ENCODE assay signal across 27 cellular contexts in the genomic region with DNA sequence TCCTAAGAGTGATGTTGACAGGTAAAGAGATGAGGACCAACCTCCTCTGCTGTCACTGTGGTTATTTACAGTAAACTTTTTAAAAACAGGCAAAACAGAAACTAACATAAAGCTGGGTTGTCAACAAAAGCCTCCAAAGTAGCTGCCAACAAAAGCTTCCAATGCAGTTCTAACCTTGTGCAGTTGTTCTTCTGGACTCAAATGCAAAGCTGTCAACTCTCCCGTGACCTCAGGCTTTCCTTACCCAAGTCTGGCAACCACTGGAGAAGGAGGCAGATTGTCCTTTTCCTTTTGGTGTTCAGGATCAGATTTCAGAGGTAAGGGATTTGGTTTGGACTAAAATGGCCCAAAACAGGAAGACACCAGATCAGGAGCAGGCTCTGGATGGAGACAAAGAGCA.
DNase-seq lines count a peak whose midpoint lies in the region; ATAC-seq and TF ChIP-seq lines count a peak whose summit lies in the region.
"Had no signal": no experiment of that assay in that cellular context is flagged by ENCODE, and none has a peak within 500 bp of the region (broad histone marks: within the 10 kb centered on the region; RNA-seq: fewer than 3 reads in every experiment).

No MANE protein-coding gene starts in this region.

- H3K9me3 Mint-ChIP-seq in natural killer cell (no peaks in the 10 kb centered on the region), nephron (no peaks in the 10 kb centered on the region)
- H3K9me3 Mint-ChIP-seq in natural killer cell treated with Interleukin-12 subunit alpha and Interleukin-12 subunit beta and Interleukin-15 and Interleukin-18, amount 100 ng/mL, for 72 hours: no peaks in the 10 kb centered on the region
- H3K9me3 Mint-ChIP-seq in activated CD8-positive, alpha-beta T cell treated with anti-CD3 and anti-CD28 coated beads for 36 hours: no peaks in the 10 kb centered on the region
- H3K9me3 Mint-ChIP-seq: activated naive CD4-positive, alpha-beta T cell treated with anti-CD3 and anti-CD28 coated beads, Interleukin-2, amount 10 ng/mL, durations not matched to agents 7 days and 5 days; CD8-positive, alpha-beta T cell; T-cell had no signal

- ATAC-seq in natural killer cell: peak in 1 of 3 donors; percentile 19
- no peak for ATAC-seq in natural killer cell treated with Interleukin-12 subunit alpha and Interleukin-12 subunit beta and Interleukin-15 and Interleukin-18, amount 100 ng/mL, for 72 hours
- ATAC-seq in GM18870 (IDR thresholded peaks at IDR 0.05; ENCODE audit: unreplicated experiment): no peak
- ATAC-seq in GM18858 (IDR thresholded peaks at IDR 0.05; ENCODE audit: unreplicated experiment): no peak
- ATAC-seq in activated CD8-positive, alpha-beta T cell treated with anti-CD3 and anti-CD28 coated beads for 36 hours: no peak
- ATAC-seq: activated CD8-positive, alpha-beta memory T cell treated with anti-CD3 and anti-CD28 coated beads, Interleukin-2, amount 10 ng/mL, durations not matched to agents 7 days and 5 days; CD8-positive, alpha-beta T cell; left colon; T-cell had no signal

- DNase-seq in natural killer cell (no peak), fibroblast of villous mesenchyme (ENCODE audit: low read depth) (peak; percentile 54), pons (ENCODE audit: low spot score) (no peak)
- DNase-seq in natural killer cell treated with Interleukin-12 subunit alpha and Interleukin-12 subunit beta and Interleukin-15 and Interleukin-18, amount 100 ng/mL, for 72 hours (ENCODE audit: low spot score): no peak
- DNase-seq in activated CD8-positive, alpha-beta T cell treated with anti-CD3 and anti-CD28 coated beads for 36 hours: no peak
- DNase-seq: 8988T; activated CD4-positive, alpha-beta T cell treated with anti-CD3 and anti-CD28 coated beads for 48 hours; activated CD8-positive, alpha-beta memory T cell treated with anti-CD3 and anti-CD28 coated beads, Interleukin-2, amount 10 ng/mL, durations not matched to agents 7 days and 5 days; activated naive CD4-positive, alpha-beta T cell treated with anti-CD3 and anti-CD28 coated beads, Interleukin-2, amount 10 ng/mL, durations not matched to agents 7 days and 5 days; AML-193; aorta; CD8-positive, alpha-beta T cell; central memory CD4-positive, alpha-beta T cell; DMS53; GDM1; glutamatergic neuron; left colon; midbrain; NCI-H1930; stimulated activated CD4-positive, alpha-beta T cell treated with anti-CD3 and anti-CD28 coated beads, Interleukin-4, amount 100 ng/mL, for 1 hour; stimulated activated naive CD4-positive, alpha-beta T cell treated with Interleukin-2 at 50 U/mL for 16 hours; T-cell had no signal

- H3K27ac Mint-ChIP-seq in natural killer cell (peak overlapping the region; percentile 79 to 86), nephron (peak overlapping the region in 2 of 3 experiments; percentile 45 to 90)
- peak overlapping the region in 1 of 2 donors; percentile 52 for H3K27ac Mint-ChIP-seq in natural killer cell treated with Interleukin-12 subunit alpha and Interleukin-12 subunit beta and Interleukin-15 and Interleukin-18, amount 100 ng/mL, for 72 hours
- no peak overlapping the region for H3K27ac Mint-ChIP-seq in activated CD8-positive, alpha-beta T cell treated with anti-CD3 and anti-CD28 coated beads for 36 hours
- H3K27ac Mint-ChIP-seq: activated CD8-positive, alpha-beta memory T cell treated with anti-CD3 and anti-CD28 coated beads, Interleukin-2, amount 10 ng/mL, durations not matched to agents 7 days and 5 days; activated naive CD4-positive, alpha-beta T cell treated with anti-CD3 and anti-CD28 coated beads, Interleukin-2, amount 10 ng/mL, durations not matched to agents 7 days and 5 days; CD8-positive, alpha-beta T cell; T-cell had no signal

- no peak overlapping the region for H3K4me3 Mint-ChIP-seq in natural killer cell
- H3K4me3 Mint-ChIP-seq in natural killer cell treated with Interleukin-12 subunit alpha and Interleukin-12 subunit beta and Interleukin-15 and Interleukin-18, amount 100 ng/mL, for 72 hours: no peak overlapping the region
- no peak overlapping the region for H3K4me3 Mint-ChIP-seq in nephron
- no peak overlapping the region for H3K4me3 Mint-ChIP-seq in activated CD8-positive, alpha-beta T cell treated with anti-CD3 and anti-CD28 coated beads for 36 hours
- H3K4me3 Mint-ChIP-seq: activated CD8-positive, alpha-beta memory T cell treated with anti-CD3 and anti-CD28 coated beads, Interleukin-2, amount 10 ng/mL, durations not matched to agents 7 days and 5 days; activated naive CD4-positive, alpha-beta T cell treated with anti-CD3 and anti-CD28 coated beads, Interleukin-2, amount 10 ng/mL, durations not matched to agents 7 days and 5 days; CD8-positive, alpha-beta T cell; T-cell had no signal

- TF ChIP-seq CTCF in natural killer cell (IDR thresholded peaks at IDR 0.05) (no peak), fibroblast of villous mesenchyme (IDR thresholded peaks at IDR 0.05; ENCODE audit: insufficient read depth, low read depth, low read length) (no peak), nephron (IDR thresholded peaks at IDR 0.05; ENCODE audit: unreplicated experiment in 3 of 3) (no peak)
- no peak for TF ChIP-seq CTCF in activated CD8-positive, alpha-beta T cell treated with anti-CD3 and anti-CD28 coated beads for 36 hours (IDR thresholded peaks at IDR 0.05)

- H3K4me1 Mint-ChIP-seq in natural killer cell (peaks cover 47 to 80% of the 10 kb centered on the region in 2 donors), nephron (peaks cover 29% of the 10 kb centered on the region)
- peaks cover 40 to 43% of the 10 kb centered on the region in 2 donors for H3K4me1 Mint-ChIP-seq in natural killer cell treated with Interleukin-12 subunit alpha and Interleukin-12 subunit beta and Interleukin-15 and Interleukin-18, amount 100 ng/mL, for 72 hours (ENCODE audit: low read depth in 2 of 2)
- no peaks in the 10 kb centered on the region for H3K4me1 Mint-ChIP-seq in activated CD8-positive, alpha-beta T cell treated with anti-CD3 and anti-CD28 coated beads for 36 hours (ENCODE audit: low read depth)
- H3K4me1 Mint-ChIP-seq: activated CD8-positive, alpha-beta memory T cell treated with anti-CD3 and anti-CD28 coated beads, Interleukin-2, amount 10 ng/mL, durations not matched to agents 7 days and 5 days; activated naive CD4-positive, alpha-beta T cell treated with anti-CD3 and anti-CD28 coated beads, Interleukin-2, amount 10 ng/mL, durations not matched to agents 7 days and 5 days had no signal

- H3K27me3 Mint-ChIP-seq in natural killer cell (ENCODE audit: low read depth in 2 of 2) (no peaks in the 10 kb centered on the region), nephron (ENCODE audit: low read depth) (no peaks in the 10 kb centered on the region)
- H3K27me3 Mint-ChIP-seq in natural killer cell treated with Interleukin-12 subunit alpha and Interleukin-12 subunit beta and Interleukin-15 and Interleukin-18, amount 100 ng/mL, for 72 hours: no peaks in the 10 kb centered on the region
- H3K27me3 Mint-ChIP-seq in activated CD8-positive, alpha-beta T cell treated with anti-CD3 and anti-CD28 coated beads for 36 hours: no peaks in the 10 kb centered on the region
- H3K27me3 Mint-ChIP-seq: activated naive CD4-positive, alpha-beta T cell treated with anti-CD3 and anti-CD28 coated beads, Interleukin-2, amount 10 ng/mL, durations not matched to agents 7 days and 5 days; T-cell had no signal

- CTCF ChIA-PET in activated CD8-positive, alpha-beta T cell treated with anti-CD3 and anti-CD28 coated beads for 36 hours (lab: Charles Lee): no interaction called here

- H3K4me3 ChIP-seq in fibroblast of villous mesenchyme (ENCODE audit: low read depth, low read length): no peak overlapping the region
- H3K4me3 ChIP-seq: SJCRH30, tibial nerve had no signal

- H3K36me3 Mint-ChIP-seq in natural killer cell (no peaks in the 10 kb centered on the region), nephron (ENCODE audit: low read depth) (peaks cover 33% of the 10 kb centered on the region)
- no peaks in the 10 kb centered on the region for H3K36me3 Mint-ChIP-seq in natural killer cell treated with Interleukin-12 subunit alpha and Interleukin-12 subunit beta and Interleukin-15 and Interleukin-18, amount 100 ng/mL, for 72 hours
- H3K36me3 Mint-ChIP-seq in activated CD8-positive, alpha-beta T cell treated with anti-CD3 and anti-CD28 coated beads for 36 hours (ENCODE audit: low read depth): no peaks in the 10 kb centered on the region
- H3K36me3 Mint-ChIP-seq: activated CD8-positive, alpha-beta memory T cell treated with anti-CD3 and anti-CD28 coated beads, Interleukin-2, amount 10 ng/mL, durations not matched to agents 7 days and 5 days; activated naive CD4-positive, alpha-beta T cell treated with anti-CD3 and anti-CD28 coated beads, Interleukin-2, amount 10 ng/mL, durations not matched to agents 7 days and 5 days; CD8-positive, alpha-beta T cell; T-cell had no signal

- intact Hi-C loops in natural killer cell (cut with micrococcal nuclease): no loop called here
- intact Hi-C loops in activated CD8-positive, alpha-beta T cell treated with anti-CD3 and anti-CD28 coated beads for 36 hours (cut with micrococcal nuclease): no loop called here

- POLR2A ChIA-PET in activated CD8-positive, alpha-beta T cell treated with anti-CD3 and anti-CD28 coated beads for 36 hours (lab: Charles Lee): no interaction called here
